In genomic region chr19:6530385-6531162, GRCh38 we compare ENCODE assay signal across 8 cellular contexts. TPM values are rescaled to one million over a fixed set of nuclear protein-coding genes. Genes with fewer than 3 reads are reported as not detected.
DNase-seq lines count a peak whose midpoint lies in the region; ATAC-seq and TF ChIP-seq lines count a peak whose summit lies in the region.

Gene TNFSF9, plus strand, starts transcription at chr19:6531026. Its CDS starts 11 bp downstream, at chr19:6531037.

- H3K9me3 Mint-ChIP-seq in chondrocyte (ENCODE audit: low read depth), result no peaks in the 10 kb centered on the region

- TF ChIP-seq CTCF in chondrocyte (IDR thresholded peaks at IDR 0.05), result no peak

- H3K27ac ChIP-seq in layer of hippocampus (ENCODE audit: low read depth, low read length), result peak within 1 kb of the TSS; percentile 73

- peak within 1 kb of the TSS; percentile 95 for H3K4me3 Mint-ChIP-seq in chondrocyte (ENCODE audit: unreplicated experiment)

- peaks cover 7% of the 10 kb centered on the region for H3K27me3 Mint-ChIP-seq in chondrocyte (ENCODE audit: low read depth)

- peaks cover 34% of the 10 kb centered on the region for H3K4me1 Mint-ChIP-seq in chondrocyte (ENCODE audit: low read depth)

- DNase-seq in ELF-1 (ENCODE audit: low read depth, low spot score) (peak; percentile 93), NCI-H2196 treated with DMSO at 0.1 percent for 48 hours (lab: John Stamatoyannopoulos, UW; ENCODE audit: unreplicated experiment) (peak; percentile 81), chondrocyte (ENCODE audit: low spot score) (peak; percentile 94)
- DNase-seq in activated CD4-positive, alpha-beta T cell treated with anti-CD3 and anti-CD28 coated beads for 4 hours, result peak; percentile 77 to 82
- DNase-seq in stimulated activated CD4-positive, alpha-beta T cell treated with anti-CD3 and anti-CD28 coated beads, Interleukin-1b, Interleukin-23, amount 100 ng/mL, for 1 hour (ENCODE audit: low read depth in 2 of 2), result peak; percentile 51 to 81

- peaks cover 1% of the 10 kb centered on the region for H3K36me3 Mint-ChIP-seq in chondrocyte (ENCODE audit: low read depth)

- ATAC-seq in HG02642 (IDR thresholded peaks at IDR 0.05; ENCODE audit: poor library complexity, unreplicated experiment) (peak; percentile 41), GM19463 (IDR thresholded peaks at IDR 0.05; ENCODE audit: unreplicated experiment) (no peak)

- H3K27me3 ChIP-seq in layer of hippocampus (ENCODE audit: control insufficient read depth, insufficient read depth, low read length), result no peaks in the 10 kb centered on the region

- H3K27ac Mint-ChIP-seq in chondrocyte (ENCODE audit: unreplicated experiment), result peak within 1 kb of the TSS; percentile 97

RNA-seq across cellular contexts. Expression of gene TNFSF9, which starts in this region (rescaled TPM):
- total RNA-seq in chondrocyte, result 5.9 to 6.9 TPM (median 6.7 TPM) in 3 replicates
